Comparison of ENCODE assay signal across 11 cellular contexts in the genomic region with DNA sequence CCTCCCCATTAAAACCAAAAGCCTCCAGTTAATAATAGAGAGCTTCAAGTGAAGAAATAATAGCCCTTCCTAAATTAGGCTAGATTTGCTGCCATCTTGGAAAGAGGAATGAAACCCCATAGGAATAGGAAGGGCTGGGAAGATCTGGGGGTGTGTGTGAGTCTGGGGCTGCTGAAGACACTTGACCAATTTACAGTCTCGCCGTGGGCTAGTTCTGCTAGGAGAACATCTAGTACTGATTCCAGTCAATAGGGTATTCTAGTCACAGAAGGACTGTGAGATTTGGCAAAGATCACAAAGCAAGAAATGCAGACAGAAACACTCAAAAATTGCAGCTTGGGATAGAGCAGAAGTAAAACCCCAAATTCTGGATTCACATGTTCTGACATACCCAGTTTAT. TPM values are rescaled to one million over a fixed set of nuclear protein-coding genes. Genes with fewer than 3 reads are reported as not detected.
A peak's percentile ranks its signal among the peaks of the same experiment; 100 is the strongest.
DNase-seq lines count a peak whose midpoint lies in the region; ATAC-seq, FAIRE-seq and TF ChIP-seq lines count a peak whose summit lies in the region.
"Had no signal": no experiment of that assay in that cellular context is flagged by ENCODE, and none has a peak within 500 bp of the region (broad histone marks: within the 10 kb centered on the region; RNA-seq: fewer than 3 reads in every experiment).

No MANE protein-coding gene starts in this region.

- H3K23ac ChIP-seq in neuronal stem cell (ENCODE audit: low read depth, low read length, poor library complexity), result no peak overlapping the region

- ATAC-seq in Right ventricle myocardium superior (ENCODE audit: poor library complexity), result peak; percentile 28
- ATAC-seq in Right ventricle myocardium inferior, result no peak
- ATAC-seq in upper lobe of right lung, result no peak
- ATAC-seq: esophagus mucosa had no signal

- H2BK120ac ChIP-seq in neuronal stem cell (ENCODE audit: low read depth, low read length), result no peak overlapping the region

- intact Hi-C loops in Right ventricle myocardium superior (cut with DNase I) (no loop called here), Right ventricle myocardium inferior (cut with DNase I) (no loop called here), upper lobe of right lung (cut with DNase I) (no loop called here)

- H3K4me1 Mint-ChIP-seq in mesothelial cell of epicardium, result peaks cover 7% of the 10 kb centered on the region
- peaks cover 47% of the 10 kb centered on the region for H3K4me1 Mint-ChIP-seq in nephron progenitor cell

- H2BK12ac ChIP-seq in neuronal stem cell (ENCODE audit: low read length), result no peak overlapping the region

- H4K8ac ChIP-seq in neuronal stem cell (ENCODE audit: low read depth, low read length), result no peak overlapping the region

- no peak overlapping the region for H2BK15ac ChIP-seq in neuronal stem cell (ENCODE audit: low read length)

- H3K18ac ChIP-seq in neuronal stem cell (ENCODE audit: low read length), result no peak overlapping the region

- no peak overlapping the region for H3K4me3 Mint-ChIP-seq in mesothelial cell of epicardium
- H3K4me3 Mint-ChIP-seq in nephron progenitor cell, result no peak overlapping the region

- no CpG with 5 or more reads among the region's 2 CpGs for WGBS in neuronal stem cell (ENCODE audit: extremely low coverage in 2 of 2, insufficient read length in 2 of 2, insufficient replicate concordance in 1 of 2), 2 donors

- H3K27ac ChIP-seq in epithelial cell of prostate (peak overlapping the region; percentile 78), neuronal stem cell (replicated peaks; ENCODE audit: low read length) (no peak overlapping the region), upper lobe of right lung (no peak overlapping the region)
- H3K27ac ChIP-seq: upper lobe of left lung had no signal

- H3K14ac ChIP-seq in neuronal stem cell (ENCODE audit: low read length), result no peak overlapping the region

- H3K79me1 ChIP-seq in neuronal stem cell (ENCODE audit: low read depth, low read length), result no peaks in the 10 kb centered on the region

- H3K4me3 ChIP-seq in neuronal stem cell (ENCODE audit: low read length in 2 of 2), result no peak overlapping the region
- H3K4me3 ChIP-seq in upper lobe of right lung, result peak overlapping the region; percentile 17

- H2AK5ac ChIP-seq in neuronal stem cell (ENCODE audit: low read depth, low read length), result no peak overlapping the region

- DNase-seq in Right ventricle myocardium superior, result no peak
- no peak for DNase-seq in Right ventricle myocardium inferior (ENCODE audit: missing footprints)
- no peak for DNase-seq in epithelial cell of prostate (ENCODE audit: low read depth, low spot score)
- no peak for DNase-seq in neuronal stem cell (ENCODE audit: low spot score)
- no peak for DNase-seq in upper lobe of right lung
- DNase-seq in mesothelial cell of epicardium (ENCODE audit: low spot score in 2 of 2, unreplicated experiment in 2 of 2), result no peak
- DNase-seq in nephron progenitor cell, result no peak
- DNase-seq in frontal cortex (ENCODE audit: low spot score in 2 of 2), result no peak
- DNase-seq: cerebellar nuclear complex had no signal

- no peak for FAIRE-seq in frontal cortex (lab: Jason Lieb, UNC)

- H3K36me3 ChIP-seq in neuronal stem cell (replicated peaks in 1 of 2; ENCODE audit: control insufficient read depth in 2 of 2, insufficient read depth in 2 of 2, low read length in 2 of 2), result no peaks in the 10 kb centered on the region
- no peaks in the 10 kb centered on the region for H3K36me3 ChIP-seq in upper lobe of right lung
- H3K36me3 ChIP-seq: upper lobe of left lung had no signal

- TF ChIP-seq CTCF in upper lobe of right lung (IDR thresholded peaks at IDR 0.05) (no peak), mesothelial cell of epicardium (IDR thresholded peaks at IDR 0.05; ENCODE audit: unreplicated experiment) (no peak), nephron progenitor cell (IDR thresholded peaks at IDR 0.05) (no peak)

- no peaks in the 10 kb centered on the region for H3K27me3 Mint-ChIP-seq in mesothelial cell of epicardium (ENCODE audit: low read depth)
- peaks cover 2% of the 10 kb centered on the region for H3K27me3 Mint-ChIP-seq in nephron progenitor cell (ENCODE audit: low read depth, poor library complexity)

- H3K4me1 ChIP-seq in neuronal stem cell (ENCODE audit: control insufficient read depth in 2 of 2, insufficient read depth in 1 of 2, low read depth in 1 of 2, low read length in 2 of 2), result peaks cover 17 to 22% of the 10 kb centered on the region in 2 donors
- peaks cover 23% of the 10 kb centered on the region for H3K4me1 ChIP-seq in upper lobe of right lung

- no peak overlapping the region for H3K4ac ChIP-seq in neuronal stem cell (ENCODE audit: low read length)

- no peak overlapping the region for H3K27ac Mint-ChIP-seq in mesothelial cell of epicardium
- no peak overlapping the region for H3K27ac Mint-ChIP-seq in nephron progenitor cell

- H3K9me3 Mint-ChIP-seq in mesothelial cell of epicardium (no peaks in the 10 kb centered on the region), nephron progenitor cell (no peaks in the 10 kb centered on the region)

- no peak overlapping the region for H2BK5ac ChIP-seq in neuronal stem cell (ENCODE audit: low read length)

- no peak overlapping the region for H3K4me2 ChIP-seq in neuronal stem cell (ENCODE audit: insufficient read depth, low read length, poor library complexity, severe bottlenecking)

- H2AFZ ChIP-seq in neuronal stem cell (ENCODE audit: low read length), result peak overlapping the region; percentile 1

- H3K36me3 Mint-ChIP-seq in mesothelial cell of epicardium (no peaks in the 10 kb centered on the region), nephron progenitor cell (ENCODE audit: low read depth) (no peaks in the 10 kb centered on the region)

- no peak overlapping the region for H3K9ac ChIP-seq in neuronal stem cell (ENCODE audit: low read depth, low read length, poor library complexity)

- no peak overlapping the region for H4K91ac ChIP-seq in neuronal stem cell (ENCODE audit: low read depth, low read length, poor library complexity)

- H3K27me3 ChIP-seq in neuronal stem cell (ENCODE audit: control insufficient read depth in 3 of 3, insufficient read depth in 3 of 3, low read depth in 1 of 3, low read length in 3 of 3) (no peaks in the 10 kb centered on the region), upper lobe of right lung (no peaks in the 10 kb centered on the region)
- H3K27me3 ChIP-seq: upper lobe of left lung had no signal

- H3K9me3 ChIP-seq in neuronal stem cell (replicated peaks in 1 of 2; ENCODE audit: control insufficient read depth in 2 of 2, insufficient read depth in 1 of 2, low read depth in 1 of 2, low read length in 2 of 2) (no peaks in the 10 kb centered on the region), upper lobe of right lung (no peaks in the 10 kb centered on the region)
- H3K9me3 ChIP-seq: upper lobe of left lung had no signal

RNA-seq across cellular contexts. Expression of a gene that starts 32.3 kb away (rescaled TPM):
- total RNA-seq in Right ventricle myocardium superior (81.5 TPM), Right ventricle myocardium inferior (119 TPM), upper lobe of right lung (31.2 TPM), mesothelial cell of epicardium (100 to 108 TPM (median 106 TPM) in 3 replicates), frontal cortex (40.8 TPM)
- 44.9 TPM for polyA plus RNA-seq in neuronal stem cell (2013, experiment 1 of 2)
- polyA plus RNA-seq in neuronal stem cell (2013, experiment 2 of 2), result 40.5 TPM
